ENCODE assay signal across 22 cellular contexts in the genomic region with DNA sequence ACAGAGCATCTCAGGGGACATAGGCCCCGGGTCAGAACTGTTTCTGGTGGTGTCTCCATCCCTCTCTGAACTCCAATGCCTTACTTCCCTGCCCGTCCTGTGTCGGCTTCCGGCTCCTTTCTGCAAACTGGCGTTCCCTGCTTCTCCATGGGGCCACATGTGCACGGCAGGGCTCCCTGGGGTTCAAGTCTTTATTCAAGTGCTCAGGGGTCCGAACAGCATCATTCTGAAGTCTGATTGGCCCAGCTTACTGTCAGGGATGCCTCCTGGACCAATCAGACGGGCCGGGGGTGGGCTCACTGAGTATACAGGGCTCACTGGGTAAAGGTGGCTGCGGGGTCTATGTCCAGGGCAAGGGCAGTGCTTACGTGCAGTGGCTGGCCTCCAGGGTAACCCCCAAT. TPM values are rescaled to one million over a fixed set of nuclear protein-coding genes. Genes with fewer than 3 reads are reported as not detected.
DNase-seq lines count a peak whose midpoint lies in the region; ATAC-seq and TF ChIP-seq lines count a peak whose summit lies in the region.
"Had no signal": no experiment of that assay in that cellular context is flagged by ENCODE, and none has a peak within 500 bp of the region (broad histone marks: within the 10 kb centered on the region; RNA-seq: fewer than 3 reads in every experiment).

No MANE protein-coding gene starts in this region.

- ATAC-seq in left ventricle myocardium superior = peak; percentile 51
- ATAC-seq in HG03460 (IDR thresholded peaks at IDR 0.05; ENCODE audit: unreplicated experiment) = no peak
- ATAC-seq in effector memory CD8-positive, alpha-beta T cell (replicated peaks) = no peak
- ATAC-seq: PC-3 had no signal

- WGBS in sigmoid colon, 2 donors = 54 to 66% methylated on average over 11 of the region's 11 CpGs

- no peaks in the 10 kb centered on the region for H3K36me3 ChIP-seq in sigmoid colon
- H3K36me3 ChIP-seq: breast epithelium had no signal

- no peaks in the 10 kb centered on the region for H3K9me3 ChIP-seq in sigmoid colon
- H3K9me3 ChIP-seq: breast epithelium had no signal

- no peak overlapping the region for H3K27ac Mint-ChIP-seq in effector memory CD8-positive, alpha-beta T cell
- H3K27ac Mint-ChIP-seq: activated T-helper 2 cell treated with anti-CD3 and anti-CD28 coated beads, Interferon-gamma antibody, Interleukin-2, Interleukin-4, amounts not matched to agents 10 μg/mL and 5 μg/mL and 100 μg/mL, durations not matched to agents 14 hours and 24 hours and 36 hours; natural killer cell treated with Interleukin-12 subunit alpha and Interleukin-12 subunit beta and Interleukin-15 and Interleukin-18, amount 100 ng/mL, for 72 hours had no signal

- H3K4me3 ChIP-seq in sigmoid colon = no peak overlapping the region
- H3K4me3 ChIP-seq: breast epithelium, dorsolateral prefrontal cortex had no signal

- no peak overlapping the region for H3K27ac ChIP-seq in sigmoid colon
- H3K27ac ChIP-seq: dorsolateral prefrontal cortex had no signal

- no peak for TF ChIP-seq EP300 in sigmoid colon (IDR thresholded peaks at IDR 0.05)

- H3K4me1 Mint-ChIP-seq in effector memory CD8-positive, alpha-beta T cell (ENCODE audit: low read depth in 2 of 2) = no peaks in the 10 kb centered on the region

- TF ChIP-seq POLR2A in sigmoid colon (IDR thresholded peaks at IDR 0.05) = no peak

- no peak for TF ChIP-seq CTCF in sigmoid colon (IDR thresholded peaks at IDR 0.05)

- H3K27me3 ChIP-seq in sigmoid colon = peaks cover 0 to 47% (median 5%) of the 10 kb centered on the region in 3 donors
- H3K27me3 ChIP-seq: breast epithelium had no signal

- H3K4me3 Mint-ChIP-seq in effector memory CD8-positive, alpha-beta T cell = no peak overlapping the region
- H3K4me3 Mint-ChIP-seq: natural killer cell treated with Interleukin-12 subunit alpha and Interleukin-12 subunit beta and Interleukin-15 and Interleukin-18, amount 100 ng/mL, for 72 hours had no signal

- H3K4me1 ChIP-seq in sigmoid colon = no peaks in the 10 kb centered on the region
- H3K4me1 ChIP-seq: breast epithelium had no signal

- no peaks in the 10 kb centered on the region for H3K36me3 Mint-ChIP-seq in effector memory CD8-positive, alpha-beta T cell (ENCODE audit: insufficient read depth)
- H3K36me3 Mint-ChIP-seq: natural killer cell treated with Interleukin-12 subunit alpha and Interleukin-12 subunit beta and Interleukin-15 and Interleukin-18, amount 100 ng/mL, for 72 hours had no signal

- no peaks in the 10 kb centered on the region for H3K9me3 Mint-ChIP-seq in effector memory CD8-positive, alpha-beta T cell
- H3K9me3 Mint-ChIP-seq: activated T-helper 2 cell treated with anti-CD3 and anti-CD28 coated beads, Interferon-gamma antibody, Interleukin-2, Interleukin-4, amounts not matched to agents 10 μg/mL and 5 μg/mL and 100 μg/mL, durations not matched to agents 14 hours and 24 hours and 36 hours; natural killer cell treated with Interleukin-12 subunit alpha and Interleukin-12 subunit beta and Interleukin-15 and Interleukin-18, amount 100 ng/mL, for 72 hours had no signal

- intact Hi-C loops in left ventricle myocardium superior (cut with micrococcal nuclease) (no loop called here), sigmoid colon (cut with DNase I) (no loop called here)

- DNase-seq in NCI-H82 (lab: John Stamatoyannopoulos, UW) (peak; percentile 7), NCI-H82 treated with DMSO at 0.1 percent for 48 hours (lab: John Stamatoyannopoulos, UW; ENCODE audit: unreplicated experiment) (no peak), SK-N-DZ (ENCODE audit: low spot score) (peak; percentile 19), left ventricle myocardium superior (peak; percentile 38), sigmoid colon (peak; percentile 52), DMS79 treated with DMSO at 0.1 percent for 48 hours (lab: John Stamatoyannopoulos, UW) (no peak)
- DNase-seq in effector memory CD8-positive, alpha-beta T cell = no peak
- DNase-seq: 8988T; C1 segment of cervical spinal cord; dorsolateral prefrontal cortex; NCI-H2029; NCI-H524 treated with DMSO at 0.1 percent for 48 hours; PC-3; stimulated activated CD4-positive, alpha-beta T cell treated with anti-CD3 and anti-CD28 coated beads, Interleukin-12 subunit alpha, Interleukin-12 subunit beta, amount 100 ng/mL, for 4 hours; T1000 had no signal

- peaks cover 70 to 94% of the 10 kb centered on the region in 2 donors for H3K27me3 Mint-ChIP-seq in effector memory CD8-positive, alpha-beta T cell

RNA-seq across cellular contexts. Expression of a gene that starts 17.1 kb away (rescaled TPM):
- not detected in 2 replicates for polyA plus RNA-seq in SK-N-DZ (2014; cell fraction: cytosol; rRNA removed)
- not detected in 2 replicates for polyA plus RNA-seq in SK-N-DZ (2014; cell fraction: nucleus; rRNA removed)
- not detected for total RNA-seq in left ventricle myocardium superior
- not detected for total RNA-seq in sigmoid colon
- not detected for polyA plus RNA-seq in sigmoid colon
- total RNA-seq: activated T-helper 2 cell treated with anti-CD3 and anti-CD28 coated beads, Interferon-gamma antibody, Interleukin-2, Interleukin-4, amounts not matched to agents 10 μg/mL and 5 μg/mL and 100 μg/mL, durations not matched to agents 14 hours and 24 hours and 36 hours; dorsolateral prefrontal cortex; natural killer cell treated with Interleukin-12 subunit alpha and Interleukin-12 subunit beta and Interleukin-15 and Interleukin-18, amount 100 ng/mL, for 72 hours; PC-3; pulmonary artery endothelial cell; temporal lobe had no signal
- polyA plus RNA-seq: esophagus had no signal

Comparison
In these comparisons a context has a peak if more than half of its experiments do, and no peak if none do; other contexts are left out.
1. DNase-seq: peak in NCI-H82 (single experiment), SK-N-DZ (single experiment), left ventricle myocardium superior (single experiment) and sigmoid colon (single experiment); none in NCI-H82 treated with DMSO at 0.1 percent for 48 hours (single experiment), DMS79 treated with DMSO at 0.1 percent for 48 hours (single experiment) and effector memory CD8-positive, alpha-beta T cell (0 of 3).